ENCODE assay signal across 10 cellular contexts in genomic region chr20:3157817-3158216, GRCh38. TPM values are rescaled to one million over a fixed set of nuclear protein-coding genes. Genes with fewer than 3 reads are reported as not detected.
DNase-seq lines count a peak whose midpoint lies in the region; ATAC-seq and TF ChIP-seq lines count a peak whose summit lies in the region.
"Had no signal": no experiment of that assay in that cellular context is flagged by ENCODE, and none has a peak within 500 bp of the region (broad histone marks: within the 10 kb centered on the region; RNA-seq: fewer than 3 reads in every experiment).

No MANE protein-coding gene starts in this region.

- TF ChIP-seq CTCF in Calu3 (IDR thresholded peaks at IDR 0.05; ENCODE audit: unreplicated experiment): no peak
- TF ChIP-seq CTCF in KMS-11 (conservative IDR thresholded peaks at IDR 0.05; ENCODE audit: low read depth, low read length): no peak
- TF ChIP-seq CTCF in neutrophil (IDR thresholded peaks at IDR 0.05): no peak

- H3K36me3 ChIP-seq in KMS-11 (ENCODE audit: insufficient read depth) (no peaks in the 10 kb centered on the region), neutrophil (peaks cover 7% of the 10 kb centered on the region)

- H3K4me1 ChIP-seq in KMS-11 (ENCODE audit: low read depth, poor library complexity, severe bottlenecking): peaks cover 19% of the 10 kb centered on the region
- H3K4me1 ChIP-seq in neutrophil (ENCODE audit: control insufficient read depth in 1 of 2, insufficient read depth in 1 of 2, low read depth in 1 of 2, low read length in 1 of 2): peaks cover 29 to 34% of the 10 kb centered on the region in 2 experiments

- H3K4me3 Mint-ChIP-seq in Calu3 (ENCODE audit: low read depth, unreplicated experiment): peak overlapping the region; percentile 85
- H3K4me3 Mint-ChIP-seq in dendritic cell treated with granulocyte-macrophage colony-stimulating factor and Interleukin-4, amounts not matched to agents 40 ng/mL and 50 ng/mL, for 4 days: peak overlapping the region; percentile 65

- intact Hi-C loops in Calu3 (cut with micrococcal nuclease; ENCODE audit: unreplicated experiment): no loop called here
- intact Hi-C loops in dendritic cell treated with granulocyte-macrophage colony-stimulating factor and Interleukin-4, amounts not matched to agents 40 ng/mL and 50 ng/mL, for 4 days (cut with micrococcal nuclease): no loop called here

- H3K27me3 Mint-ChIP-seq in Calu3 (ENCODE audit: unreplicated experiment): no peaks in the 10 kb centered on the region
- no peaks in the 10 kb centered on the region for H3K27me3 Mint-ChIP-seq in dendritic cell treated with granulocyte-macrophage colony-stimulating factor and Interleukin-4, amounts not matched to agents 40 ng/mL and 50 ng/mL, for 4 days

- H3K27ac Mint-ChIP-seq in Calu3 (ENCODE audit: unreplicated experiment): no peak overlapping the region
- peak overlapping the region; percentile 97 for H3K27ac Mint-ChIP-seq in dendritic cell treated with granulocyte-macrophage colony-stimulating factor and Interleukin-4, amounts not matched to agents 40 ng/mL and 50 ng/mL, for 4 days

- H3K9ac ChIP-seq in KMS-11: no peak overlapping the region

- H4K20me1 ChIP-seq in KMS-11 (ENCODE audit: insufficient read depth): peaks cover 3% of the 10 kb centered on the region; the same call in 1 of the 2 replicates

- H3K79me2 ChIP-seq in KMS-11 (ENCODE audit: insufficient read depth, low read depth): peaks cover 32% of the 10 kb centered on the region

- no peak overlapping the region for H3K27ac ChIP-seq in KMS-11
- H3K27ac ChIP-seq in neutrophil: peak overlapping the region; percentile 43
- H3K27ac ChIP-seq: Peyer's patch had no signal

- CTCF ChIA-PET in Calu3 (lab: Charles Lee): no interaction called here

- peaks cover 32% of the 10 kb centered on the region for H3K36me3 Mint-ChIP-seq in Calu3 (ENCODE audit: insufficient read depth, unreplicated experiment)
- H3K36me3 Mint-ChIP-seq in dendritic cell treated with granulocyte-macrophage colony-stimulating factor and Interleukin-4, amounts not matched to agents 40 ng/mL and 50 ng/mL, for 4 days (ENCODE audit: low read depth): peaks cover 49% of the 10 kb centered on the region

- H3K9me3 Mint-ChIP-seq in Calu3 (ENCODE audit: low read depth, unreplicated experiment): no peaks in the 10 kb centered on the region
- H3K9me3 Mint-ChIP-seq in dendritic cell treated with granulocyte-macrophage colony-stimulating factor and Interleukin-4, amounts not matched to agents 40 ng/mL and 50 ng/mL, for 4 days: no peaks in the 10 kb centered on the region

- BruUV-seq in Calu3 (replicated peaks; lab: Mats Ljungman, UMichigan): no TSS peak

- H3K4me3 ChIP-seq in KMS-11 (IDR thresholded peaks at IDR 0.05; ENCODE audit: insufficient read depth, low read depth, low read length): no peak overlapping the region
- no peak overlapping the region for H3K4me3 ChIP-seq in neutrophil (ENCODE audit: low read depth in 1 of 2, low read length in 1 of 2)

- H3K4me2 ChIP-seq in KMS-11: peak overlapping the region; percentile 21; the same call in 1 of the 2 replicates

- H3K4me1 Mint-ChIP-seq in Calu3 (ENCODE audit: low read depth, unreplicated experiment): peaks cover 11% of the 10 kb centered on the region
- peaks cover 42% of the 10 kb centered on the region for H3K4me1 Mint-ChIP-seq in dendritic cell treated with granulocyte-macrophage colony-stimulating factor and Interleukin-4, amounts not matched to agents 40 ng/mL and 50 ng/mL, for 4 days (ENCODE audit: low read depth)

- DNase-seq in Calu3 (no peak), islet precursor cell (no peak), anterior cingulate cortex (lab: John Stamatoyannopoulos, UW) (no peak)
- no peak for DNase-seq in central memory CD4-positive, alpha-beta T cell
- DNase-seq: Peyer's patch had no signal

- no peak for ATAC-seq in HG02678 (IDR thresholded peaks at IDR 0.05; ENCODE audit: unreplicated experiment)

- H3K27me3 ChIP-seq in KMS-11 (ENCODE audit: insufficient read depth, low read depth): no peaks in the 10 kb centered on the region
- no peaks in the 10 kb centered on the region for H3K27me3 ChIP-seq in neutrophil
- H3K27me3 ChIP-seq: adrenal gland, Peyer's patch had no signal

- H2AFZ ChIP-seq in KMS-11 (ENCODE audit: low read depth): no peak overlapping the region

- H3K9me3 ChIP-seq in neutrophil: no peaks in the 10 kb centered on the region
- H3K9me3 ChIP-seq: adrenal gland, Peyer's patch had no signal

RNA-seq across cellular contexts. Expression of gene FASTKD5, which starts 1.8 kb away (rescaled TPM):
- 13.3 and 13.9 TPM in 2 replicates for total RNA-seq in Calu3 (2022)

RNA-seq across cellular contexts. Expression of gene UBOX5, which starts 1.8 kb away (rescaled TPM):
- total RNA-seq in Calu3 (2022): 3.3 and 4.3 TPM in 2 replicates

RNA-seq across cellular contexts. Expression of gene LZTS3, which starts 15.5 kb away (rescaled TPM):
- 10.4 and 11.4 TPM in 2 replicates for total RNA-seq in Calu3 (2022)

RNA-seq across cellular contexts. Expression of gene DDRGK1, which starts 46.7 kb away (rescaled TPM):
- total RNA-seq in Calu3 (2022): 30.9 and 36.3 TPM in 2 replicates

RNA-seq across cellular contexts. Expression of gene ITPA, which starts 51.5 kb away (rescaled TPM):
- 42.5 and 53.4 TPM in 2 replicates for total RNA-seq in Calu3 (2022)
